In the genomic region with DNA sequence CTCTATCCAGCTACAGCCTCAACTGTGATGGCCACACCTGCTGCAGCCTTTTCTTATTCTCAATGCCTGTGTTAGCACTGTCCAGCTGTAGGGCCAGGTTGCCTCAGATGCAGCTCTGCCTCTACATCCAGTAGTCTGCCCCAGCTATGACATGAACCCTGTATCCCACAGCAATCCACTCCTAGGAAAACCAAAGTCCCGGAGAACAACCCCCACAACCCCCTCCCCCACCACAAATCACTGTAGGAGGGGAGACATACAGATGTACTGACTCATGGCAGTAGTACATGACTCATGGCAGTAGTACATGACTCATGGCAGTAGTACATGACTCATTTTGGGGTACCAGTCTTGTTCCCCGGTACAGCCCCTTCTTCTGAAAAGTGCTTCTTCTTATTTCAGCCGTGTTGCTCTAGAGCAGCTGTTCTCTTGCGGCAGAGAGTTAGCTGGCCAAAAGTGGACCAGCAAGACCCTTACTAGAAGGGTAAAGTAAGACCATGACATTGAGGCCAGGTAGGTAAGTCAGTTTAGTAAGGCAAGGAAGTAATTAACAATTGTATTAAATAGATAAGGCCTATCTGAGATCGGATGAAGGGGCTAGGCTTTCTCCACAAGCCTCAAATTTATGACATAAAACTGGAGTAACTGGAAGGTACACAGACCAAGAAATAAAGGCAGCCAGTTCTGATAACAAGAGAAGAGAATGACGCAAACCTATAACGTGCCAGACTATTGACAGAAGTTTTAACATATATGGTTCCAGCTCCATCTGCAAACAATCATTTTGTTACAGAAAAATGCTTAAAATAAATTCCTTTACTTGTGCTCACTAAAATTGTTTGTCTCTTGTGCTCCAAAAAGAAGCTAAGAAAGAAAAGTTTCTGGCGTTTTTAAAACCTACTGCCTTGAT, we compare ENCODE assay signal across 10 cellular contexts.
DNase-seq lines count a peak whose midpoint lies in the region; ATAC-seq, FAIRE-seq and TF ChIP-seq lines count a peak whose summit lies in the region.
"Had no signal": no experiment of that assay in that cellular context is flagged by ENCODE, and none has a peak within 500 bp of the region (broad histone marks: within the 10 kb centered on the region; RNA-seq: fewer than 3 reads in every experiment).

No MANE protein-coding gene starts in this region.

- H3K4me1 ChIP-seq in mammary epithelial cell (ENCODE audit: insufficient read depth, low read length) (peaks cover 40% of the 10 kb centered on the region), HepG2 (ENCODE audit: insufficient read depth, low read length) (no peaks in the 10 kb centered on the region)

- DNase-seq in AG09319 (ENCODE audit: extremely low read depth, low read depth) = peak; percentile 56
- DNase-seq in mammary epithelial cell = peak; percentile 55
- DNase-seq in RPMI8226 = no peak
- DNase-seq in HepG2 (ENCODE audit: low spot score) = no peak
- DNase-seq in osteocyte (ENCODE audit: extremely low spot score, unreplicated experiment) = no peak
- DNase-seq in NCI-H1436 (lab: John Stamatoyannopoulos, UW) = no peak
- DNase-seq: hippocampal formation had no signal

- POLR2A ChIA-PET in HepG2 (lab: Yijun Ruan, JAX) = no interaction called here

- BruUV-seq in mammary epithelial cell (replicated peaks; lab: Mats Ljungman, UMichigan) = no TSS peak
- no TSS peak for BruUV-seq in HepG2 (replicated peaks; lab: Mats Ljungman, UMichigan)

- H3K27me3 ChIP-seq in mammary epithelial cell (ENCODE audit: insufficient read depth, low read length) (no peaks in the 10 kb centered on the region), HepG2 (ENCODE audit: control insufficient read depth in 1 of 2, insufficient read depth in 2 of 2, low read length in 2 of 2) (no peaks in the 10 kb centered on the region)

- H3K4me3 ChIP-seq in mammary epithelial cell (replicated peaks in 1 of 3; ENCODE audit: insufficient read depth in 1 of 3, low read depth in 2 of 3, low read length in 3 of 3) (no peak overlapping the region), HepG2 (replicated peaks in 1 of 3; ENCODE audit: insufficient read depth in 1 of 3, low read depth in 2 of 3, low read length in 3 of 3) (no peak overlapping the region)

- peak overlapping the region; percentile 29 for H2AFZ ChIP-seq in mammary epithelial cell (ENCODE audit: low read depth, low read length)
- no peak overlapping the region for H2AFZ ChIP-seq in HepG2 (ENCODE audit: low read length)

- TF ChIP-seq POLR2A in HepG2 (IDR thresholded peaks at IDR 0.05; ENCODE audit: insufficient read depth in 1 of 2, low read depth in 2 of 2, low read length in 2 of 2) = no peak

- dilution Hi-C loops in mammary epithelial cell (cut with HindIII; ENCODE audit: low sequenced_read_pairs) = no loop called here

- intact Hi-C loops in mammary epithelial cell (cut with micrococcal nuclease) (no loop called here), HepG2 (cut with micrococcal nuclease; ENCODE audit: unreplicated experiment) (loop anchor here (5.0 kb wide), 1 partner anchor 289 kb away; no protein-coding TSS in a partner anchor)

- peak; percentile 86 for ATAC-seq in GM19455 (IDR thresholded peaks at IDR 0.05; ENCODE audit: unreplicated experiment)
- ATAC-seq in HG03175 (IDR thresholded peaks at IDR 0.05; ENCODE audit: unreplicated experiment) = peak; percentile 84
- no peak for ATAC-seq in HepG2

- H3K4me2 ChIP-seq in mammary epithelial cell (ENCODE audit: insufficient read depth, low read depth, low read length) (peak overlapping the region; percentile 43), HepG2 (ENCODE audit: low read depth, low read length) (no peak overlapping the region)

- H3K27me3 Mint-ChIP-seq in osteocyte (ENCODE audit: unreplicated experiment) = no peaks in the 10 kb centered on the region

- peaks cover 2% of the 10 kb centered on the region for H3K9me3 ChIP-seq in mammary epithelial cell (replicated peaks; ENCODE audit: insufficient read depth, low read length)
- H3K9me3 ChIP-seq in HepG2 (ENCODE audit: low read length) = no peaks in the 10 kb centered on the region

- H3K36me3 ChIP-seq in mammary epithelial cell (ENCODE audit: insufficient read depth, low read length) = no peaks in the 10 kb centered on the region
- no peaks in the 10 kb centered on the region for H3K36me3 ChIP-seq in HepG2 (replicated peaks in 1 of 2; ENCODE audit: control insufficient read depth in 1 of 2, insufficient read depth in 2 of 2, low read length in 2 of 2)

- H3K9ac ChIP-seq in mammary epithelial cell (ENCODE audit: insufficient read depth, low read length) = no peak overlapping the region
- no peak overlapping the region for H3K9ac ChIP-seq in HepG2 (ENCODE audit: insufficient read depth, low read depth, low read length)

- TF ChIP-seq CTCF in AG09319 (IDR thresholded peaks at IDR 0.05; ENCODE audit: low read depth, low read length) (no peak), mammary epithelial cell (conservative IDR thresholded peaks at IDR 0.05 in 1 of 2, IDR thresholded peaks at IDR 0.05 in 1 of 2; ENCODE audit: extremely low read depth in 1 of 2, insufficient read depth in 1 of 2, low read depth in 1 of 2, low read length in 2 of 2) (no peak), HepG2 (CRISPR knock-in tag; IDR thresholded peaks at IDR 0.05) (no peak), osteocyte (IDR thresholded peaks at IDR 0.05) (no peak)

- peaks cover 12% of the 10 kb centered on the region for H3K9me3 Mint-ChIP-seq in osteocyte (ENCODE audit: unreplicated experiment)

- peaks cover 2% of the 10 kb centered on the region for H3K4me1 Mint-ChIP-seq in osteocyte (ENCODE audit: unreplicated experiment)

- no peak for TF ChIP-seq RAD21 in HepG2 (CRISPR knock-in tag; IDR thresholded peaks at IDR 0.05)

- H3K27ac Mint-ChIP-seq in osteocyte (ENCODE audit: unreplicated experiment) = no peak overlapping the region

- 55% methylated on average over 6 of the region's 8 CpGs for WGBS in mammary epithelial cell (ENCODE audit: low coverage, missing lambda C conversion rate)
- 29% methylated on average over 8 of the region's 8 CpGs for WGBS in HepG2 (ENCODE audit: low lambda C conversion rate)

- H3K36me3 Mint-ChIP-seq in osteocyte (ENCODE audit: unreplicated experiment) = no peaks in the 10 kb centered on the region

- H3K79me2 ChIP-seq in mammary epithelial cell (ENCODE audit: insufficient read depth, low read length) (no peaks in the 10 kb centered on the region), HepG2 (ENCODE audit: insufficient read depth, low read length) (no peaks in the 10 kb centered on the region)

- in situ Hi-C loops in mammary epithelial cell (cut with MboI; ENCODE audit: low sequenced_read_pairs in 2 of 2) = loop anchor here in 1 of 2 donors (25.0 kb wide), 1 partner anchor 439 kb away; no protein-coding TSS in a partner anchor
- in situ Hi-C loops in HepG2 (cut with HindIII; ENCODE audit: extremely low pct_ligation_motif_present, low pct_unique_long_range_greater_than_20kb) = no loop called here

- CTCF ChIA-PET in mammary epithelial cell (lab: Charles Lee; ENCODE audit: low non-redundant PET) (no interaction called here), HepG2 (lab: Yijun Ruan, JAX; ENCODE audit: low intra/inter-chr PET ratio, low total read pairs) (no interaction called here)

- TF ChIP-seq EP300 in HepG2 (IDR thresholded peaks at IDR 0.05; ENCODE audit: low read depth in 2 of 2, low read length in 2 of 2) (no peak), HepG2 (CRISPR knock-in tag; IDR thresholded peaks at IDR 0.05; ENCODE audit: borderline replicate concordance) (no peak)

- H3K4me3 Mint-ChIP-seq in osteocyte (ENCODE audit: unreplicated experiment) = no peak overlapping the region

- no peak for FAIRE-seq in HepG2 (lab: Jason Lieb, UNC)
- FAIRE-seq: G401.6 had no signal

- H4K20me1 ChIP-seq in mammary epithelial cell (ENCODE audit: insufficient read depth, low read length) = no peaks in the 10 kb centered on the region
- no peaks in the 10 kb centered on the region for H4K20me1 ChIP-seq in HepG2 (ENCODE audit: insufficient read depth, low read length)

- H3K27ac ChIP-seq in mammary epithelial cell (ENCODE audit: insufficient read depth, low read depth, low read length) (peak overlapping the region; percentile 2), HepG2 (ENCODE audit: extremely low read length, insufficient read depth, low read length) (no peak overlapping the region)

TF ChIP-seq in HepG2, 621 proteins besides CTCF, POLR2A, EP300 and RAD21 (continues in another document):
- TF ChIP-seq CENPX (CRISPR knock-in tag; IDR thresholded peaks at IDR 0.05) (no peak), ZFY (CRISPR knock-in tag; IDR thresholded peaks at IDR 0.05) (no peak), ZNF263 (CRISPR knock-in tag; IDR thresholded peaks at IDR 0.05) (no peak), ADNP (CRISPR knock-in tag; IDR thresholded peaks at IDR 0.05) (no peak), ZC3H4 (CRISPR knock-in tag; IDR thresholded peaks at IDR 0.05; ENCODE audit: borderline replicate concordance) (no peak), CBX5 (CRISPR knock-in tag; IDR thresholded peaks at IDR 0.05; ENCODE audit: borderline replicate concordance) (no peak), BRD4 (CRISPR knock-in tag; IDR thresholded peaks at IDR 0.05) (no peak), SRF (IDR thresholded peaks at IDR 0.05; ENCODE audit: low read depth, low read length) (no peak), FIP1L1 (IDR thresholded peaks at IDR 0.05; ENCODE audit: borderline replicate concordance, insufficient read depth, low read depth, low read length) (no peak)
- TF ChIP-seq, protein P1, sequence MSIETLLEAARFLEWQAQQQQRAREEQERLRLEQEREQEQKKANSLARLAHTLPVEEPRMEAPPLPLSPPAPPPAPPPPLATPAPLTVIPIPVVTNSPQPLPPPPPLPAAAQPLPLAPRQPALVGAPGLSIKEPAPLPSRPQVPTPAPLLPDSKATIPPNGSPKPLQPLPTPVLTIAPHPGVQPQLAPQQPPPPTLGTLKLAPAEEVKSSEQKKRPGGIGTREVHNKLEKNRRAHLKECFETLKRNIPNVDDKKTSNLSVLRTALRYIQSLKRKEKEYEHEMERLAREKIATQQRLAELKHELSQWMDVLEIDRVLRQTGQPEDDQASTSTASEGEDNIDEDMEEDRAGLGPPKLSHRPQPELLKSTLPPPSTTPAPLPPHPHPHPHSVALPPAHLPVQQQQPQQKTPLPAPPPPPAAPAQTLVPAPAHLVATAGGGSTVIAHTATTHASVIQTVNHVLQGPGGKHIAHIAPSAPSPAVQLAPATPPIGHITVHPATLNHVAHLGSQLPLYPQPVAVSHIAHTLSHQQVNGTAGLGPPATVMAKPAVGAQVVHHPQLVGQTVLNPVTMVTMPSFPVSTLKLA (IDR thresholded peaks at IDR 0.05) = no peak

Comparison
In these comparisons a context has a peak if more than half of its experiments do, and no peak if none do; other contexts are left out.
1. DNase-seq: peak in AG09319 (single experiment) and mammary epithelial cell (single experiment); none in RPMI8226 (single experiment), HepG2 (single experiment), osteocyte (single experiment) and NCI-H1436 (single experiment).